8 cellular contexts compared by ENCODE assay signal in the genomic region with DNA sequence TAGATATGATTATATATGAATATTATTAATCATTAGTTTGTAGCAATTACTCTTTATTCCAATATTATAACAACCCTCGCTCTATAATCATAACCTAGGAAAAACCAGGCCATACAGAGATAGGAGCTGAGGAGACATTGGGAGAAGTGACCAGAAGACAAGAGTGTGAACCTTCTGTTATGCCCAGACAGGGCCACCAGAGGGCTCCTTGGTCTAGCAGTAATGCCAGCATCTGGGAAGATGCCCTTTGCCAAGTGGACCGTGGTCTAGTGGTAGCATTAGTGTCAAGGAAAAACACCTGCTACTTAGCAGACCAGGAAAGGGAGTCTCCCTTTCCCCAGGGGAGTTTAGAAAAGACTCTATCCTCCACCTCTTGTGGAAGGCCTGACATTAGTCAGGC. TPM values are rescaled to one million over a fixed set of nuclear protein-coding genes. Genes with fewer than 3 reads are reported as not detected.
DNase-seq lines count a peak whose midpoint lies in the region; ATAC-seq, FAIRE-seq and TF ChIP-seq lines count a peak whose summit lies in the region.
"Not testable (repeated sequence)": the region's sequence is repeated elsewhere in the genome, so short reads cannot be mapped to it uniquely, and the experiment has no call there.

No MANE protein-coding gene starts in this region.

- not testable (repeated sequence) for H3K4me1 Mint-ChIP-seq in activated T-cell treated with anti-CD3 and anti-CD28 coated beads, Interleukin-2, amount 50 U/mL, for 4 hours (ENCODE audit: low read depth)

- H3K36me3 Mint-ChIP-seq in activated T-cell treated with anti-CD3 and anti-CD28 coated beads, Interleukin-2, amount 50 U/mL, for 4 hours (ENCODE audit: insufficient read depth): not testable (repeated sequence)

- not testable (repeated sequence) for H3K4me3 Mint-ChIP-seq in activated T-cell treated with anti-CD3 and anti-CD28 coated beads, Interleukin-2, amount 50 U/mL, for 4 hours

- H3K9me3 Mint-ChIP-seq in activated T-cell treated with anti-CD3 and anti-CD28 coated beads, Interleukin-2, amount 50 U/mL, for 4 hours: not testable (repeated sequence)

- not testable (repeated sequence) for H4K20me1 ChIP-seq in H1 (replicated peaks in 1 of 2; ENCODE audit: control insufficient read depth in 1 of 2, insufficient read depth in 2 of 2, low read length in 2 of 2)

- H3K14ac ChIP-seq in H1 (ENCODE audit: insufficient read length): not testable (repeated sequence)

- H3K23ac ChIP-seq in H1 (ENCODE audit: insufficient read length): not testable (repeated sequence)

- H2AFZ ChIP-seq in H1 (ENCODE audit: low read length): not testable (repeated sequence)

- H2BK15ac ChIP-seq in H1 (ENCODE audit: low read length): not testable (repeated sequence)

- H3K4me3 ChIP-seq in NB4 (ENCODE audit: low read depth, low read length); SJCRH30; H1 (ENCODE audit: extremely low read depth in 1 of 4, insufficient read depth in 2 of 4, low read depth in 3 of 4, low read length in 4 of 4); kidney epithelial cell (ENCODE audit: low read depth, low read length); spleen: not testable (repeated sequence)

- H2BK20ac ChIP-seq in H1 (ENCODE audit: low read length): not testable (repeated sequence)

- not testable (repeated sequence) for H2BK5ac ChIP-seq in H1 (ENCODE audit: low read depth, low read length)

- not testable (repeated sequence) for H3K79me2 ChIP-seq in H1 (ENCODE audit: control insufficient read depth in 1 of 2, insufficient read depth in 2 of 2, low read length in 2 of 2)

- peak; percentile 67 for TF ChIP-seq CTCF in GM12873 (IDR thresholded peaks at IDR 0.05; ENCODE audit: insufficient read depth, low read depth, low read length, missing control alignments)
- peak; percentile 36 for TF ChIP-seq CTCF in NB4 (IDR thresholded peaks at IDR 0.05; ENCODE audit: low read depth, low read length)
- TF ChIP-seq CTCF in H1 (IDR thresholded peaks at IDR 0.05; ENCODE audit: control extremely low read depth in 1 of 3, insufficient read depth in 1 of 3, low read depth in 1 of 3, low read length in 3 of 3): peak; percentile 37 to 47 (median 43)
- peak; percentile 28 for TF ChIP-seq CTCF in kidney epithelial cell (IDR thresholded peaks at IDR 0.05; ENCODE audit: insufficient read depth, low read length, poor library complexity, severe bottlenecking)
- TF ChIP-seq CTCF in spleen (IDR thresholded peaks at IDR 0.05 in 8 of 11, conservative IDR thresholded peaks at IDR 0.05 in 3 of 11): peak in 7 of 11 experiments; percentile 36 to 63 (median 49)

- peak; percentile 22 for DNase-seq in A172 (ENCODE audit: low spot score)
- peak; percentile 30 for DNase-seq in NB4 (ENCODE audit: low read depth)
- DNase-seq in SJCRH30: peak; percentile 22 to 45
- peak; percentile 16 for DNase-seq in activated T-cell treated with anti-CD3 and anti-CD28 coated beads, Interleukin-2, amount 50 U/mL, for 4 hours
- DNase-seq in H1 (ENCODE audit: low read depth in 1 of 2, low spot score in 2 of 2): peak in 1 of 2 experiments; percentile 55
- not testable (repeated sequence) for DNase-seq in kidney epithelial cell (ENCODE audit: low read depth); spleen

- H3K79me1 ChIP-seq in H1 (ENCODE audit: low read depth, low read length): not testable (repeated sequence)

- H3K27me3 Mint-ChIP-seq in activated T-cell treated with anti-CD3 and anti-CD28 coated beads, Interleukin-2, amount 50 U/mL, for 4 hours (ENCODE audit: low read depth): not testable (repeated sequence)

- CTCF ChIA-PET in H1 (lab: Charles Lee; ENCODE audit: partially characterized antibody): interaction anchor here (0.8 to 3.3 kb wide), 8 partner anchors 14 to 131 kb away, joined by 3 to 21 read pairs (median 4); no protein-coding TSS in a partner anchor

- peak; percentile 39 for FAIRE-seq in H1 (lab: Jason Lieb, UNC)

- H4K91ac ChIP-seq in H1 (replicated peaks; ENCODE audit: insufficient read length, low read length): not testable (repeated sequence)

- not testable (repeated sequence) for H3K27ac ChIP-seq in SJCRH30; H1 (ENCODE audit: low read depth, low read length); spleen

- H2AK5ac ChIP-seq in H1 (ENCODE audit: low read depth, low read length): not testable (repeated sequence)

- TF ChIP-seq POLR2A in NB4 (IDR thresholded peaks at IDR 0.05; ENCODE audit: extremely low read depth, insufficient read length); H1 (IDR thresholded peaks at IDR 0.05; ENCODE audit: control extremely low read depth in 1 of 2, low read depth in 2 of 2, low read length in 2 of 2); spleen (IDR thresholded peaks at IDR 0.05): not testable (repeated sequence)

- not testable (repeated sequence) for H3K4ac ChIP-seq in H1 (replicated peaks; ENCODE audit: insufficient read length, low read depth, low read length)

- POLR2A ChIA-PET in H1 (lab: Charles Lee; ENCODE audit: partially characterized antibody): not testable (repeated sequence)

- TF ChIP-seq RAD21 in H1 (IDR thresholded peaks at IDR 0.05 in 1 of 2, conservative IDR thresholded peaks at IDR 0.05 in 1 of 2; ENCODE audit: low read depth in 2 of 2, low read length in 2 of 2): peak; percentile 53 to 59

- intact Hi-C loops in spleen (cut with DNase I; ENCODE audit: low total_unique reads): not testable (repeated sequence)

- H2BK120ac ChIP-seq in H1 (replicated peaks; ENCODE audit: low read depth, low read length): not testable (repeated sequence)

- not testable (repeated sequence) for H4K8ac ChIP-seq in H1 (ENCODE audit: extremely low read depth, insufficient read depth, low read length)

- not testable (repeated sequence) for ATAC-seq in activated T-cell treated with anti-CD3 and anti-CD28 coated beads, Interleukin-2, amount 50 U/mL, for 4 hours

- H2BK12ac ChIP-seq in H1 (ENCODE audit: low read depth, low read length): not testable (repeated sequence)

- not testable (repeated sequence) for H3K4me1 ChIP-seq in SJCRH30; H1 (replicated peaks in 1 of 4; ENCODE audit: control insufficient read depth in 3 of 4, insufficient read depth in 4 of 4, low read length in 3 of 4); spleen

- H3K9me3 ChIP-seq in SJCRH30 (replicated peaks) (peaks cover 11% of the 10 kb centered on the region), H1 (ENCODE audit: insufficient read depth in 2 of 2, low read depth in 1 of 2, low read length in 1 of 2) (peaks cover 22 to 42% of the 10 kb centered on the region in 2 experiments), spleen (peaks cover 0 to 54% (median 48%) of the 10 kb centered on the region in 8 donors)

- not testable (repeated sequence) for H3K36me3 ChIP-seq in SJCRH30; H1 (ENCODE audit: control insufficient read depth in 2 of 4, insufficient read depth in 4 of 4, low read length in 3 of 4); kidney epithelial cell (ENCODE audit: control insufficient read depth, insufficient read depth, low read length); spleen

- H4K5ac ChIP-seq in H1 (ENCODE audit: insufficient read length, low read depth, low read length): not testable (repeated sequence)

- H3K18ac ChIP-seq in H1 (ENCODE audit: extremely low read depth, low read length): not testable (repeated sequence)

- TF ChIP-seq EP300 in H1 (IDR thresholded peaks at IDR 0.05; ENCODE audit: borderline replicate concordance in 1 of 2, low read depth in 2 of 2, low read length in 2 of 2): not testable (repeated sequence)

- H3K9ac ChIP-seq in H1 (replicated peaks in 1 of 4; ENCODE audit: extremely low read depth in 1 of 4, low read depth in 3 of 4, low read length in 3 of 4): not testable (repeated sequence)

- not testable (repeated sequence) for H3K4me2 ChIP-seq in H1 (ENCODE audit: insufficient read depth in 1 of 2, low read depth in 2 of 2, low read length in 2 of 2)

- H3K56ac ChIP-seq in H1 (replicated peaks; ENCODE audit: insufficient read length, low read depth, low read length): not testable (repeated sequence)

- not testable (repeated sequence) for H3K23me2 ChIP-seq in H1 (ENCODE audit: low read depth, low read length)

- not testable (repeated sequence) for H3K27me3 ChIP-seq in SJCRH30; H1 (replicated peaks in 1 of 4; ENCODE audit: control insufficient read depth in 3 of 4, extremely low read depth in 1 of 4, insufficient read depth in 3 of 4, low read length in 3 of 4); kidney epithelial cell (ENCODE audit: control insufficient read depth, insufficient read depth, low read length); spleen (replicated peaks in 1 of 7)

- WGBS in H1 (ENCODE audit: extremely low coverage in 1 of 2, insufficient coverage in 1 of 2, insufficient read length in 1 of 2, insufficient replicate concordance in 2 of 2, low coverage in 1 of 2, low lambda C conversion rate in 2 of 2, missing lambda C conversion rate in 1 of 2), 2 experiments: 89% methylated on average over 2 of the region's 2 CpGs; no CpG with 5 or more reads in 1 of the 2 experiments
- 59 to 74% (median 66%) methylated on average over 2 of the region's 2 CpGs for WGBS in spleen, 5 donors

RNA-seq across cellular contexts. Expression of a gene that starts 12.9 kb away (rescaled TPM):
- not detected in 2 replicates for total RNA-seq in A172 (2014; rRNA removed; shearing (Covaris generic))
- total RNA-seq in SJCRH30 (2014; rRNA removed; shearing (Covaris generic)): not detected in 2 replicates
- total RNA-seq in activated T-cell treated with anti-CD3 and anti-CD28 coated beads, Interleukin-2, amount 50 U/mL, for 4 hours: under 1 TPM; 0.32 to 0.33 (median 0.33) TPM
- total RNA-seq in H1 (2021; fragmentation: NEBNext Ultra II Directional; extraction: Animal tissue kit (Norgen Biotek cat#: 25700)): 0.52 and 0.54 TPM in 2 replicates
- polyA plus RNA-seq in H1 (2011; rRNA removed) (0.17 and 0.63 TPM in 2 replicates), spleen (1 to 10 TPM in 2 of 3 donors, under 1 TPM in 1; 0.70 to 2.8 (median 1.2) TPM)
- polyA plus RNA-seq in H1 (2011; cell fraction: cytosol; rRNA removed): 0.56 TPM
- 3.5 TPM for polyA plus RNA-seq in H1 (2011; cell fraction: nucleus; rRNA removed)
- polyA plus RNA-seq in H1 (2012, experiment 1 of 2): 0.46 to 1.7 TPM (median 0.75 TPM) in 3 of 4 replicates, not detected in the other
- not detected for polyA plus RNA-seq in H1 (2012, experiment 2 of 2)
- polyA plus RNA-seq in H1 (2013, experiment 1 of 2): 1.3 TPM
- polyA plus RNA-seq in H1 (2013, experiment 2 of 2): 1.1 TPM
- 0.63 and 2.3 TPM in 2 replicates for polyA minus RNA-seq in H1 (2011; rRNA and poly(A)+ RNA removed)
- not detected for polyA minus RNA-seq in H1 (2011; cell fraction: cytosol; rRNA and poly(A)+ RNA removed)
- polyA minus RNA-seq in H1 (2011; cell fraction: nucleus; rRNA and poly(A)+ RNA removed): 3.3 TPM
- total RNA-seq in kidney epithelial cell (0.04 TPM in 1 of 2 replicates, not detected in the other), spleen (10 to 100 TPM in 1 of 7 donors, 1 to 10 TPM in 5, under 1 TPM in 1; 0.39 to 13.2 (median 7.2) TPM)

RNA-seq across cellular contexts. Expression of a gene that starts 13.0 kb away (rescaled TPM):
- 0.29 and 0.88 TPM in 2 replicates for total RNA-seq in A172 (2014; rRNA removed; shearing (Covaris generic))
- 0.04 and 0.05 TPM in 2 replicates for total RNA-seq in SJCRH30 (2014; rRNA removed; shearing (Covaris generic))
- total RNA-seq in activated T-cell treated with anti-CD3 and anti-CD28 coated beads, Interleukin-2, amount 50 U/mL, for 4 hours: 1 to 10 TPM; 8.6 to 8.9 (median 8.8) TPM
- total RNA-seq in H1 (2021; fragmentation: NEBNext Ultra II Directional; extraction: Animal tissue kit (Norgen Biotek cat#: 25700)): 4.9 and 5.2 TPM in 2 replicates
- polyA plus RNA-seq in H1 (2011; rRNA removed) (1.4 and 1.7 TPM in 2 replicates), spleen (under 1 TPM; 0.06 to 0.12 (median 0.11) TPM)
- 1.7 TPM for polyA plus RNA-seq in H1 (2011; cell fraction: cytosol; rRNA removed)
- polyA plus RNA-seq in H1 (2011; cell fraction: nucleus; rRNA removed): 1.6 TPM
- 1.9 to 2.9 TPM (median 2.3 TPM) in 4 replicates for polyA plus RNA-seq in H1 (2012, experiment 1 of 2)
- 0.64 TPM for polyA plus RNA-seq in H1 (2012, experiment 2 of 2)
- polyA plus RNA-seq in H1 (2013, experiment 1 of 2): 4.7 TPM
- 5.0 TPM for polyA plus RNA-seq in H1 (2013, experiment 2 of 2)
- polyA minus RNA-seq in H1 (2011; rRNA and poly(A)+ RNA removed): 4.0 and 5.5 TPM in 2 replicates
- 2.3 TPM for polyA minus RNA-seq in H1 (2011; cell fraction: cytosol; rRNA and poly(A)+ RNA removed)
- polyA minus RNA-seq in H1 (2011; cell fraction: nucleus; rRNA and poly(A)+ RNA removed): 6.6 TPM
- total RNA-seq in kidney epithelial cell (3.8 and 4.3 TPM in 2 replicates), spleen (1 to 10 TPM in 3 of 7 donors, under 1 TPM in 2, not detected in 2; 0.12 to 2.0 (median 1.2) TPM)
